Comparison of ENCODE assay signal across 8 cellular contexts in the genomic region with DNA sequence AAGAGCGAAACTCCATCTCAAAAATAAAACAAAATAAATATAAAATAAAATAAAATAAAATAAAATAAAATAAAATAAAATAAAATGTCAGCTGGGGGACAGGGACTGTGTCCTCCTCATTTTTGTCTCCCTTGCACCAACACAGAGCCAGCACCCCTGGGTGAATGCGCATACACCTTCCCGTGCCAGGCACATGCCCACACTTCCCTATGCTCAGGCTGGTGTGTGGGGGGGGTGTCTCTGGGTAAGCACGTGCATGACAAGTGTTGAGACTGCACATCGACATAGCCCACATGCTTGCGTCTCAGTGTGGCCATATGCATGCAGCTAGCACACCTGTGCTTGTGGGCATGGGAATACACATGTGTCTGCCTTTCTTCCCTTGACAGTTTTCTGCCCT. TPM values are rescaled to one million over a fixed set of nuclear protein-coding genes. Genes with fewer than 3 reads are reported as not detected.
"Had no signal": no experiment of that assay in that cellular context is flagged by ENCODE, and none has a peak within 500 bp of the region (broad histone marks: within the 10 kb centered on the region; RNA-seq: fewer than 3 reads in every experiment).

No MANE protein-coding gene starts in this region.

- DNase-seq: H9, HCEC 1CT had no signal

- H3K4me3 Mint-ChIP-seq: GM23338, H9, IgD-negative memory B cell had no signal

- H2AFZ ChIP-seq: GM23338 had no signal

- ATAC-seq: GM23338 had no signal

- H3K4me1 Mint-ChIP-seq: IgD-negative memory B cell had no signal

- H3K4me3 ChIP-seq: GM23338 had no signal

- FAIRE-seq: H1, H54 had no signal

- H3K9me3 Mint-ChIP-seq: GM23338, H9, IgD-negative memory B cell had no signal

- H3K36me3 Mint-ChIP-seq: IgD-negative memory B cell had no signal

- H3K4me2 ChIP-seq: GM23338 had no signal

- H3K27ac Mint-ChIP-seq: GM23338, H9, IgD-negative memory B cell had no signal

- H3K27ac ChIP-seq: HL-60 had no signal

RNA-seq across cellular contexts. Expression of gene TLX1, which starts 24.7 kb away (rescaled TPM):
- total RNA-seq: GM23338, H1, H9, HT1080 had no signal
- polyA plus RNA-seq: GM23338, H1, IgD-negative memory B cell had no signal

RNA-seq across cellular contexts. Expression of gene KAZALD1, which starts 44.6 kb away (rescaled TPM):
- polyA plus RNA-seq: IgD-negative memory B cell had no signal
